ENCODE assay signal across 10 cellular contexts in the genomic region with DNA sequence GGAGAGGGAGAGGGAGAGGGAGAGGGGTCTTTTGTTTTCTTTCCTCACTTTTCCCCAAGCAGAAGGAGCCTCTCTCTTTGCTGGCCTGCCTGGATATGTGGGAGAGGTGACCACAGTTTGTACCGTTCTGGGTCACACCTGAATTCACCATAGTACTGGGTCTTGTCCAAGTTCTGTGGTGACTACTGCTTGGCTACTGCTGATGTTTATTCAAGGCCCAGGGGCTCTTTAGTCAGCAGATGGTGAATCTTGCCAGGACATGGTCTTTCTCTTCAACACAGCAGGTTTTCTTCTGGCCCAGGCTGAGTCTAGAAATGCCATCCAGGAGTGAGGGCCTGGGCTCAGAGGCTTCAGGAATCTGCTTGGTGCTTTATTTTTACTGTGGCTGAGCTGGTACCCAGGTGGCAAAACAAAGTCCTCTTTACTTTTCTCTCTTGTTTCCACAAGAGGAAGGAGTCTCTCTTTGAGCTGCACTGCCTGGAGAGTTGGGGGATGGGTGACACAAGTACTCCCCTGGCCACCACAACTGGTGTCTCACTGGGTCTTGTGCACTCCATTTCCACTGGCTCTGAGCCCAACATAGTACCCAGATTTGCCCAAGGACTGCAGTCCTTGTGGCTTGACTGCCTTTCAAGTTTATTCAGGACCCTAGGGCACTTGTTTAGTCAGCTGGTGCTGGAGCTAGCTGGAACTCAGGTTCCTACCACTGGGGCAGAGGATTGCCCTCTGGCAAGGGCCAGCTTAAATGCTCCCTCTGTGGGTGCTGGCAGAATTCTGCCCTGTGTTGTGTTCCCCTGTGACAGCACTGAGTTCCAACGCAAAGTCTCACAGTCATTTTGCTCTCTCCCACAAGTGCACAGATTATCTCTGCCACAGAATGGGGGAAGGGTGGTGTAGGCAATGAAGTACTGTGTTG. TPM values are rescaled to one million over a fixed set of nuclear protein-coding genes. Genes with fewer than 3 reads are reported as not detected.
A peak's percentile ranks its signal among the peaks of the same experiment; 100 is the strongest.
DNase-seq lines count a peak whose midpoint lies in the region; ATAC-seq and TF ChIP-seq lines count a peak whose summit lies in the region.
"Had no signal": no experiment of that assay in that cellular context is flagged by ENCODE, and none has a peak within 500 bp of the region (broad histone marks: within the 10 kb centered on the region; RNA-seq: fewer than 3 reads in every experiment).

No MANE protein-coding gene starts in this region.

- H3K27me3 Mint-ChIP-seq in stimulated activated naive B cell treated with anti-CD40 and anti-IgM and Interleukin-4, amounts not matched to agents 10 μg/mL and 1 μg/mL and 100 μg/mL, for 72 hours: no peaks in the 10 kb centered on the region

- in situ Hi-C loops in astrocyte of the cerebellum (cut with HindIII; ENCODE audit: low sequenced_read_pairs): no loop called here

- intact Hi-C loops in Right ventricle myocardium superior (cut with DNase I): no loop called here

- H3K4me1 Mint-ChIP-seq in stimulated activated naive B cell treated with anti-CD40 and anti-IgM and Interleukin-4, amounts not matched to agents 10 μg/mL and 1 μg/mL and 100 μg/mL, for 72 hours: no peaks in the 10 kb centered on the region

- H3K4me3 Mint-ChIP-seq in stimulated activated naive B cell treated with anti-CD40 and anti-IgM and Interleukin-4, amounts not matched to agents 10 μg/mL and 1 μg/mL and 100 μg/mL, for 72 hours: no peak overlapping the region

- TF ChIP-seq CTCF in LNCaP clone FGC (IDR thresholded peaks at IDR 0.05; ENCODE audit: control insufficient read depth, extremely low read depth, insufficient read depth) (no peak), astrocyte of the cerebellum (IDR thresholded peaks at IDR 0.05; ENCODE audit: low read depth, low read length, missing control alignments) (no peak), GM10266 (IDR thresholded peaks at IDR 0.05; ENCODE audit: control insufficient read depth, insufficient read depth, low read depth, missing control alignments) (no peak)

- H3K27ac Mint-ChIP-seq in stimulated activated naive B cell treated with anti-CD40 and anti-IgM and Interleukin-4, amounts not matched to agents 10 μg/mL and 1 μg/mL and 100 μg/mL, for 72 hours: peak overlapping the region; percentile 31

- H3K4me3 ChIP-seq in LNCaP clone FGC (ENCODE audit: low read depth, low read length) (no peak overlapping the region), astrocyte of the cerebellum (ENCODE audit: low read depth, low read length) (no peak overlapping the region)
- H3K4me3 ChIP-seq: lung had no signal

- H3K36me3 Mint-ChIP-seq in stimulated activated naive B cell treated with anti-CD40 and anti-IgM and Interleukin-4, amounts not matched to agents 10 μg/mL and 1 μg/mL and 100 μg/mL, for 72 hours: peaks cover 34 to 50% of the 10 kb centered on the region in 2 donors

- peak; percentile 87 for ATAC-seq in Right ventricle myocardium superior (ENCODE audit: poor library complexity)
- no peak for ATAC-seq in stimulated activated naive B cell treated with anti-CD40 and anti-IgM and Interleukin-4, amounts not matched to agents 10 μg/mL and 1 μg/mL and 100 μg/mL, for 72 hours (replicated peaks)
- ATAC-seq in HG03432 (IDR thresholded peaks at IDR 0.05; ENCODE audit: unreplicated experiment): no peak

- peak; percentile 64 for DNase-seq in LNCaP clone FGC (ENCODE audit: low read depth)
- DNase-seq in astrocyte of the cerebellum (ENCODE audit: low read depth): peak; percentile 90
- DNase-seq in Right ventricle myocardium superior: no peak
- DNase-seq in stimulated activated naive B cell treated with anti-CD40 and anti-IgM and Interleukin-4, amounts not matched to agents 10 μg/mL and 1 μg/mL and 100 μg/mL, for 72 hours: no peak
- DNase-seq in stimulated activated CD4-positive, alpha-beta T cell treated with anti-CD3 and anti-CD28 coated beads, Interleukin-2, amount 100 ng/mL, for 48 hours: no peak
- no peak for DNase-seq in GM10266 (ENCODE audit: extremely low spot score)
- DNase-seq: effector CD8-positive, alpha-beta T cell; NCI-H1436 had no signal

- peaks cover 0 to 2% of the 10 kb centered on the region in 2 donors for H3K9me3 Mint-ChIP-seq in stimulated activated naive B cell treated with anti-CD40 and anti-IgM and Interleukin-4, amounts not matched to agents 10 μg/mL and 1 μg/mL and 100 μg/mL, for 72 hours

RNA-seq across cellular contexts. Expression of a gene that starts 16.8 kb away (rescaled TPM):
- total RNA-seq in Right ventricle myocardium superior: 47.7 TPM

RNA-seq across cellular contexts. Expression of a gene that starts 35.1 kb away (rescaled TPM):
- total RNA-seq in Right ventricle myocardium superior: 9.4 TPM

RNA-seq across cellular contexts. Expression of a gene that starts 52.4 kb away (rescaled TPM):
- total RNA-seq in Right ventricle myocardium superior: 0.24 TPM

Comparison
In these comparisons a context has a peak if more than half of its experiments do, and no peak if none do; other contexts are left out.
1. DNase-seq: peak in LNCaP clone FGC (single experiment) and astrocyte of the cerebellum (single experiment); none in Right ventricle myocardium superior (single experiment), stimulated activated naive B cell treated with anti-CD40 and anti-IgM and Interleukin-4, amounts not matched to agents 10 μg/mL and 1 μg/mL and 100 μg/mL, for 72 hours (single experiment), stimulated activated CD4-positive, alpha-beta T cell treated with anti-CD3 and anti-CD28 coated beads, Interleukin-2, amount 100 ng/mL, for 48 hours (0 of 2) and GM10266 (single experiment).